ENCODE assay signal across 1 cellular context in the genomic region with DNA sequence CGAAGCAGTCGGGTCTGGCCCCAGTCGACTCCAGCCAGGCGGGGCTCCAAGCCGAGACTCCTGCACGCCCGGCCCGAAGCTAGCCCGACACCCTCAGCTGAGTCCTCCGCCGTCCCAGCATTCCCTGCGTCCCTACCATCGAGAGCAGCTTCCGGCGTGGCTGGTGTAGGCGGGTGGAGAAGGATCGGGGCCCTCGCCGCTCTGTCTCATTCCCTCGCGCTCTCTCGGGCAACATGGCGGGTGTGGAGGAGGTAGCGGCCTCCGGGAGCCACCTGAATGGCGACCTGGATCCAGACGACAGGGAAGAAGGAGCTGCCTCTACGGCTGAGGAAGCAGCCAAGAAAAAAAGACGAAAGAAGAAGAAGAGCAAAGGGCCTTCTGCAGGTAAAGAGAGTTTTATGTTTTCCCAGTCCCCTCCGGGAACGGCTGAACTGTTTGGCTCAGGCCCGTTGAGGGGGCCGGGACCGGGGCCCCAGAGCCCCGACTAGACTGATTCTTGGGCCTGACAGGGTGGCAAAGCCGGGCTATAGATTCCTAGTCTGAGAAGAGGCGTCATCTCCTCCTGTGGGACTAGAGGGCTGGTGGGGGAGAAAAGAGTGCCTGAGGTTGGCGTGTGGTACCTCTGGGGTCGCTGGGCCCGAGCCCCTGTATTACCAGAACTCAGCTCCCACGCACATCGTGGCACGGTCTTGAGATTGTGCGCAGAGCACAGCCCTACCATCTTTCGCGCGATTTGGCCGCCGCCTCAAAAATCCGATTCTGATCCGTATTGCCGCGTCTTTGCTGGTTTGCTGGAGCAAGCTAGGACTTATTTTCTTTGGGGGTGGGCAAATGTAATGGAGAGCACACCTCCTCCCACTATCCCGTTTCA.
TF ChIP-seq lines count a peak whose summit lies in the region.

METAP2 (plus strand) TSS at position 206 of the 871 bp plus-strand sequence; CDS start at position 234, 28 bp downstream.

TF ChIP-seq in HEK293, 187 proteins besides CTCF, POLR2A, EP300 and RAD21 (continued from another document and continues in another):
- TF ChIP-seq ZNF266 (tag by site-specific recombination; IDR thresholded peaks at IDR 0.05; ENCODE audit: low read depth): no peak
- TF ChIP-seq, protein P1, sequence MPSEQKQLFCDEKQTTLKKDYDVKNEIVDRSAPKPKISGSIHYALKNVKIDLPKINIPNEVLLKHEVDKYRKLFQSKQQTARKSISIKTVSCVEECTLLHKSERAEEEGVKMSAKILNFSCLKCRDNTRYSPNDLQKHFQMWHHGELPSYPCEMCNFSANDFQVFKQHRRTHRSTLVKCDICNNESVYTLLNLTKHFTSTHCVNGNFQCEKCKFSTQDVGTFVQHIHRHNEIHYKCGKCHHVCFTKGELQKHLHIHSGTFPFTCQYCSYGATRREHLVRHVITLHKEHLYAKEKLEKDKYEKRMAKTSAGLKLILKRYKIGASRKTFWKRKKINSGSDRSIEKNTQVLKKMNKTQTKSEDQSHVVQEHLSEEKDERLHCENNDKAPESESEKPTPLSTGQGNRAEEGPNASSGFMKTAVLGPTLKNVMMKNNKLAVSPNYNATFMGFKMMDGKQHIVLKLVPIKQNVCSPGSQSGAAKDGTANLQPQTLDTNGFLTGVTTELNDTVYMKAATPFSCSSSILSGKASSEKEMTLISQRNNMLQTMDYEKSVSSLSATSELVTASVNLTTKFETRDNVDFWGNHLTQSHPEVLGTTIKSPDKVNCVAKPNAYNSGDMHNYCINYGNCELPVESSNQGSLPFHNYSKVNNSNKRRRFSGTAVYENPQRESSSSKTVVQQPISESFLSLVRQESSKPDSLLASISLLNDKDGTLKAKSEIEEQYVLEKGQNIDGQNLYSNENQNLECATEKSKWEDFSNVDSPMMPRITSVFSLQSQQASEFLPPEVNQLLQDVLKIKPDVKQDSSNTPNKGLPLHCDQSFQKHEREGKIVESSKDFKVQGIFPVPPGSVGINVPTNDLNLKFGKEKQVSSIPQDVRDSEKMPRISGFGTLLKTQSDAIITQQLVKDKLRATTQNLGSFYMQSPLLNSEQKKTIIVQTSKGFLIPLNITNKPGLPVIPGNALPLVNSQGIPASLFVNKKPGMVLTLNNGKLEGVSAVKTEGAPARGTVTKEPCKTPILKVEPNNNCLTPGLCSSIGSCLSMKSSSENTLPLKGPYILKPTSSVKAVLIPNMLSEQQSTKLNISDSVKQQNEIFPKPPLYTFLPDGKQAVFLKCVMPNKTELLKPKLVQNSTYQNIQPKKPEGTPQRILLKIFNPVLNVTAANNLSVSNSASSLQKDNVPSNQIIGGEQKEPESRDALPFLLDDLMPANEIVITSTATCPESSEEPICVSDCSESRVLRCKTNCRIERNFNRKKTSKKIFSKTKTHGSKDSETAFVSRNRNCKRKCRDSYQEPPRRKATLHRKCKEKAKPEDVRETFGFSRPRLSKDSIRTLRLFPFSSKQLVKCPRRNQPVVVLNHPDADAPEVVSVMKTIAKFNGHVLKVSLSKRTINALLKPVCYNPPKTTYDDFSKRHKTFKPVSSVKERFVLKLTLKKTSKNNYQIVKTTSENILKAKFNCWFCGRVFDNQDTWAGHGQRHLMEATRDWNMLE (tag by site-specific recombination; conservative IDR thresholded peaks at IDR 0.05; ENCODE audit: low read depth): peak; percentile 60
- peak; percentile 63 for TF ChIP-seq ZNF501 (tag by site-specific recombination; IDR thresholded peaks at IDR 0.05)
- TF ChIP-seq ZNF561 (tag by site-specific recombination; IDR thresholded peaks at IDR 0.05; ENCODE audit: borderline replicate concordance): peak; percentile 27; the same call in 1 of the 2 replicates
- TF ChIP-seq ZNF76 (tag by site-specific recombination; IDR thresholded peaks at IDR 0.05; ENCODE audit: borderline replicate concordance, low read depth): peak; percentile 96
- 0 out of 2 replicates have a peak, but pooled peaks have one; percentile 37 for TF ChIP-seq ZBTB21 (tag by site-specific recombination; IDR thresholded peaks at IDR 0.05)
- TF ChIP-seq SP3 (tag by site-specific recombination; IDR thresholded peaks at IDR 0.05): peak; percentile 55
- peak; percentile 81 for TF ChIP-seq ZXDB (tag by site-specific recombination; IDR thresholded peaks at IDR 0.05)
- peak; percentile 13; the same call in 1 of the 2 replicates for TF ChIP-seq MZF1 (tag by site-specific recombination; IDR thresholded peaks at IDR 0.05; ENCODE audit: borderline replicate concordance)
- no peak for TF ChIP-seq GLI4 (tag by site-specific recombination; IDR thresholded peaks at IDR 0.05)
- peak; percentile 72; the same call in 1 of the 2 replicates for TF ChIP-seq ZNF24 (tag by site-specific recombination; IDR thresholded peaks at IDR 0.05)
- no peak for TF ChIP-seq ZNF837 (tag by site-specific recombination; IDR thresholded peaks at IDR 0.05)
- TF ChIP-seq ZFP69B (tag by site-specific recombination; IDR thresholded peaks at IDR 0.05): peak; percentile 70
- peak; percentile 77 for TF ChIP-seq KLF16 (tag by site-specific recombination; IDR thresholded peaks at IDR 0.05)
- TF ChIP-seq GFI1B (tag by site-specific recombination; IDR thresholded peaks at IDR 0.05): 0 out of 2 replicates have a peak, but pooled peaks have one; percentile 24
- TF ChIP-seq ZNF670 (tag by site-specific recombination; IDR thresholded peaks at IDR 0.05; ENCODE audit: low read depth): no peak
- peak; percentile 69 for TF ChIP-seq INSM2 (tag by site-specific recombination; IDR thresholded peaks at IDR 0.05)
- peak; percentile 67; the same call in 1 of the 2 replicates for TF ChIP-seq ZNF843 (tag by site-specific recombination; IDR thresholded peaks at IDR 0.05)
- TF ChIP-seq ZNF114 (tag by site-specific recombination; IDR thresholded peaks at IDR 0.05): no peak
- peak; percentile 25; the same call in 1 of the 2 replicates for TF ChIP-seq ZSCAN4 (tag by site-specific recombination; IDR thresholded peaks at IDR 0.05)
- peak; percentile 59 for TF ChIP-seq ZNF660 (tag by site-specific recombination; IDR thresholded peaks at IDR 0.05)
- TF ChIP-seq ZNF580 (tag by site-specific recombination; IDR thresholded peaks at IDR 0.05): peak; percentile 56; the same call in 1 of the 2 replicates
- no peak for TF ChIP-seq ZNF521 (tag by site-specific recombination; IDR thresholded peaks at IDR 0.05)
- TF ChIP-seq, protein P2, sequence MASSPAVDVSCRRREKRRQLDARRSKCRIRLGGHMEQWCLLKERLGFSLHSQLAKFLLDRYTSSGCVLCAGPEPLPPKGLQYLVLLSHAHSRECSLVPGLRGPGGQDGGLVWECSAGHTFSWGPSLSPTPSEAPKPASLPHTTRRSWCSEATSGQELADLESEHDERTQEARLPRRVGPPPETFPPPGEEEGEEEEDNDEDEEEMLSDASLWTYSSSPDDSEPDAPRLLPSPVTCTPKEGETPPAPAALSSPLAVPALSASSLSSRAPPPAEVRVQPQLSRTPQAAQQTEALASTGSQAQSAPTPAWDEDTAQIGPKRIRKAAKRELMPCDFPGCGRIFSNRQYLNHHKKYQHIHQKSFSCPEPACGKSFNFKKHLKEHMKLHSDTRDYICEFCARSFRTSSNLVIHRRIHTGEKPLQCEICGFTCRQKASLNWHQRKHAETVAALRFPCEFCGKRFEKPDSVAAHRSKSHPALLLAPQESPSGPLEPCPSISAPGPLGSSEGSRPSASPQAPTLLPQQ (tag by site-specific recombination; IDR thresholded peaks at IDR 0.05): peak; percentile 71; the same call in 1 of the 2 replicates
- TF ChIP-seq, protein P3, sequence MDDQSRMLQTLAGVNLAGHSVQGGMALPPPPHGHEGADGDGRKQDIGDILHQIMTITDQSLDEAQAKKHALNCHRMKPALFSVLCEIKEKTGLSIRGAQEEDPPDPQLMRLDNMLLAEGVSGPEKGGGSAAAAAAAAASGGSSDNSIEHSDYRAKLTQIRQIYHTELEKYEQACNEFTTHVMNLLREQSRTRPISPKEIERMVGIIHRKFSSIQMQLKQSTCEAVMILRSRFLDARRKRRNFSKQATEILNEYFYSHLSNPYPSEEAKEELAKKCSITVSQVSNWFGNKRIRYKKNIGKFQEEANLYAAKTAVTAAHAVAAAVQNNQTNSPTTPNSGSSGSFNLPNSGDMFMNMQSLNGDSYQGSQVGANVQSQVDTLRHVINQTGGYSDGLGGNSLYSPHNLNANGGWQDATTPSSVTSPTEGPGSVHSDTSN (CRISPR knock-in tag; IDR thresholded peaks at IDR 0.05): 0 out of 2 replicates have a peak, but pooled peaks have one; percentile 65
- peak; percentile 73 for TF ChIP-seq ZNF629 (tag by site-specific recombination; IDR thresholded peaks at IDR 0.05)
- TF ChIP-seq ZNF146 (tag by site-specific recombination; IDR thresholded peaks at IDR 0.05): no peak
- TF ChIP-seq, protein P4, sequence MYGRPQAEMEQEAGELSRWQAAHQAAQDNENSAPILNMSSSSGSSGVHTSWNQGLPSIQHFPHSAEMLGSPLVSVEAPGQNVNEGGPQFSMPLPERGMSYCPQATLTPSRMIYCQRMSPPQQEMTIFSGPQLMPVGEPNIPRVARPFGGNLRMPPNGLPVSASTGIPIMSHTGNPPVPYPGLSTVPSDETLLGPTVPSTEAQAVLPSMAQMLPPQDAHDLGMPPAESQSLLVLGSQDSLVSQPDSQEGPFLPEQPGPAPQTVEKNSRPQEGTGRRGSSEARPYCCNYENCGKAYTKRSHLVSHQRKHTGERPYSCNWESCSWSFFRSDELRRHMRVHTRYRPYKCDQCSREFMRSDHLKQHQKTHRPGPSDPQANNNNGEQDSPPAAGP (tag by site-specific recombination; IDR thresholded peaks at IDR 0.05): peak; percentile 51; the same call in 1 of the 2 replicates
- TF ChIP-seq SP2 (tag by site-specific recombination; IDR thresholded peaks at IDR 0.05): peak; percentile 75
- peak; percentile 81 for TF ChIP-seq ZNF600 (tag by site-specific recombination; IDR thresholded peaks at IDR 0.05)
- TF ChIP-seq ZNF324 (tag by site-specific recombination; IDR thresholded peaks at IDR 0.05): peak; percentile 78
- peak; percentile 37; the same call in 1 of the 2 replicates for TF ChIP-seq ZBTB8A (tag by site-specific recombination; IDR thresholded peaks at IDR 0.05)
- peak; percentile 74; the same call in 1 of the 2 replicates for TF ChIP-seq ZNF394 (tag by site-specific recombination; IDR thresholded peaks at IDR 0.05; ENCODE audit: borderline replicate concordance)
- TF ChIP-seq, protein P5, sequence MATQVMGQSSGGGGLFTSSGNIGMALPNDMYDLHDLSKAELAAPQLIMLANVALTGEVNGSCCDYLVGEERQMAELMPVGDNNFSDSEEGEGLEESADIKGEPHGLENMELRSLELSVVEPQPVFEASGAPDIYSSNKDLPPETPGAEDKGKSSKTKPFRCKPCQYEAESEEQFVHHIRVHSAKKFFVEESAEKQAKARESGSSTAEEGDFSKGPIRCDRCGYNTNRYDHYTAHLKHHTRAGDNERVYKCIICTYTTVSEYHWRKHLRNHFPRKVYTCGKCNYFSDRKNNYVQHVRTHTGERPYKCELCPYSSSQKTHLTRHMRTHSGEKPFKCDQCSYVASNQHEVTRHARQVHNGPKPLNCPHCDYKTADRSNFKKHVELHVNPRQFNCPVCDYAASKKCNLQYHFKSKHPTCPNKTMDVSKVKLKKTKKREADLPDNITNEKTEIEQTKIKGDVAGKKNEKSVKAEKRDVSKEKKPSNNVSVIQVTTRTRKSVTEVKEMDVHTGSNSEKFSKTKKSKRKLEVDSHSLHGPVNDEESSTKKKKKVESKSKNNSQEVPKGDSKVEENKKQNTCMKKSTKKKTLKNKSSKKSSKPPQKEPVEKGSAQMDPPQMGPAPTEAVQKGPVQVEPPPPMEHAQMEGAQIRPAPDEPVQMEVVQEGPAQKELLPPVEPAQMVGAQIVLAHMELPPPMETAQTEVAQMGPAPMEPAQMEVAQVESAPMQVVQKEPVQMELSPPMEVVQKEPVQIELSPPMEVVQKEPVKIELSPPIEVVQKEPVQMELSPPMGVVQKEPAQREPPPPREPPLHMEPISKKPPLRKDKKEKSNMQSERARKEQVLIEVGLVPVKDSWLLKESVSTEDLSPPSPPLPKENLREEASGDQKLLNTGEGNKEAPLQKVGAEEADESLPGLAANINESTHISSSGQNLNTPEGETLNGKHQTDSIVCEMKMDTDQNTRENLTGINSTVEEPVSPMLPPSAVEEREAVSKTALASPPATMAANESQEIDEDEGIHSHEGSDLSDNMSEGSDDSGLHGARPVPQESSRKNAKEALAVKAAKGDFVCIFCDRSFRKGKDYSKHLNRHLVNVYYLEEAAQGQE (tag by site-specific recombination; IDR thresholded peaks at IDR 0.05): 0 out of 2 replicates have a peak, but pooled peaks have one; percentile 45
- peak; percentile 85 for TF ChIP-seq KLF8 (tag by site-specific recombination; IDR thresholded peaks at IDR 0.05)
- TF ChIP-seq ZNF558 (tag by site-specific recombination; IDR thresholded peaks at IDR 0.05): no peak
- peak; percentile 95 for TF ChIP-seq YY1 (tag by site-specific recombination; IDR thresholded peaks at IDR 0.05)
- TF ChIP-seq ZBTB26 (tag by site-specific recombination; optimal IDR thresholded peaks at IDR 0.05): peak; percentile 41
- TF ChIP-seq ZNF350 (tag by site-specific recombination; IDR thresholded peaks at IDR 0.05): no peak
- no peak for TF ChIP-seq ZNF155 (tag by site-specific recombination; IDR thresholded peaks at IDR 0.05)
- TF ChIP-seq SP7 (tag by site-specific recombination; IDR thresholded peaks at IDR 0.05): peak; percentile 78
- TF ChIP-seq ZNF792 (tag by site-specific recombination; IDR thresholded peaks at IDR 0.05): no peak
